In genomic region chr21:42112223-42112622, GRCh38 we compare ENCODE assay signal across 26 cellular contexts. TPM values are rescaled to one million over a fixed set of nuclear protein-coding genes. Genes with fewer than 3 reads are reported as not detected.
DNase-seq lines count a peak whose midpoint lies in the region; FAIRE-seq and TF ChIP-seq lines count a peak whose summit lies in the region.
"Had no signal": no experiment of that assay in that cellular context is flagged by ENCODE, and none has a peak within 500 bp of the region (broad histone marks: within the 10 kb centered on the region; RNA-seq: fewer than 3 reads in every experiment).

No MANE protein-coding gene starts in this region.

- no TSS peak for BruUV-seq in OCI-LY7 (replicated peaks; lab: Mats Ljungman, UMichigan)

- no peak overlapping the region for H3K4me2 ChIP-seq in OCI-LY7 (ENCODE audit: low read length)
- no peak overlapping the region for H3K4me2 ChIP-seq in osteoblast (ENCODE audit: insufficient read depth, low read length)
- H3K4me2 ChIP-seq: A549, GM23338, SK-N-SH had no signal

- H4K20me1 ChIP-seq in OCI-LY7 (ENCODE audit: insufficient read depth, low read length) = no peaks in the 10 kb centered on the region
- no peaks in the 10 kb centered on the region for H4K20me1 ChIP-seq in osteoblast (ENCODE audit: insufficient read depth, low read length)

- no peaks in the 10 kb centered on the region for H3K36me3 ChIP-seq in HEK293 (ENCODE audit: control insufficient read depth in 2 of 2, insufficient read depth in 1 of 2, low read length in 2 of 2)
- no peaks in the 10 kb centered on the region for H3K36me3 ChIP-seq in OCI-LY7 (ENCODE audit: insufficient read depth, low read length)
- no peaks in the 10 kb centered on the region for H3K36me3 ChIP-seq in osteoblast (ENCODE audit: insufficient read depth, low read length)

- peak; percentile 48 for DNase-seq in OCI-LY7 (ENCODE audit: low spot score)
- DNase-seq in caudate nucleus (lab: John Stamatoyannopoulos, UW) = no peak
- DNase-seq in osteoblast (ENCODE audit: insufficient read length, low spot score, missing footprints) = peak; percentile 21
- no peak for DNase-seq in activated CD4-positive, alpha-beta T cell treated with anti-CD3 and anti-CD28 coated beads for 1 hour
- DNase-seq in GM12892 (ENCODE audit: insufficient read length) = no peak
- DNase-seq in RCC 7860 (ENCODE audit: low spot score) = no peak
- DNase-seq: Caco-2; CD8-positive, alpha-beta T cell; GF-D8; H9; KBM-7; NCI-H1092 treated with DMSO at 0.1 percent for 48 hours; NCI-H1436; NCI-H1930; NCI-H526 treated with DMSO at 0.1 percent for 48 hours; SIG-M5; SK-N-SH; T-helper 2 cell had no signal

- CTCF ChIA-PET in HEK293 (lab: Yijun Ruan, JAX) = interaction anchor here (0.5 to 2.0 kb wide), 2 partner anchors 296 to 1298 kb away, joined by 4 to 5 read pairs; no protein-coding TSS in a partner anchor
- CTCF ChIA-PET in OCI-LY7 (lab: Charles Lee; ENCODE audit: unreplicated experiment) = no interaction called here

- POLR2A ChIA-PET in HEK293 (lab: Yijun Ruan, JAX) (interaction anchor here (0.7 kb wide), 1 partner anchor 89 kb away, joined by 3 read pairs; no protein-coding TSS in a partner anchor), OCI-LY7 (lab: Charles Lee) (interaction anchor here (1.1 kb wide), 1 partner anchor 8 kb away, joined by 3 read pairs; no protein-coding TSS in a partner anchor)

- no peak for TF ChIP-seq CTCF in HEK293 (tag by site-specific recombination; IDR thresholded peaks at IDR 0.05)
- TF ChIP-seq CTCF in OCI-LY7 (conservative IDR thresholded peaks at IDR 0.05; ENCODE audit: low read length) = no peak
- TF ChIP-seq CTCF in osteoblast (IDR thresholded peaks at IDR 0.05; ENCODE audit: extremely low read depth, low read depth, low read length) = no peak

- H3K27ac ChIP-seq in HEK293 (ENCODE audit: extremely low read depth, low read depth, low read length) (no peak overlapping the region), OCI-LY7 (ENCODE audit: low read depth, low read length, poor library complexity, severe bottlenecking) (no peak overlapping the region), caudate nucleus (ENCODE audit: low read depth, low read length) (peak overlapping the region; percentile 28), osteoblast (ENCODE audit: low read depth, low read length) (no peak overlapping the region)
- H3K27ac ChIP-seq: A549, C4-2B had no signal

- intact Hi-C loops in OCI-LY7 (cut with micrococcal nuclease; ENCODE audit: unreplicated experiment) = no loop called here

- no peak for FAIRE-seq in GM12892 (lab: Jason Lieb, UNC)
- FAIRE-seq in RCC 7860 (lab: Jason Lieb, UNC) = no peak
- FAIRE-seq: A549, GM18507, HTR-8/SVneo had no signal

- H2AFZ ChIP-seq in OCI-LY7 (ENCODE audit: low read length) (no peak overlapping the region), osteoblast (ENCODE audit: low read length) (no peak overlapping the region)
- H2AFZ ChIP-seq: GM23338 had no signal

- H3K9me2 ChIP-seq in OCI-LY7 (ENCODE audit: insufficient read depth, low read length) = no peaks in the 10 kb centered on the region
- H3K9me2 ChIP-seq: SK-N-SH had no signal

- H3K79me2 ChIP-seq in OCI-LY7 (ENCODE audit: insufficient read depth, low read depth, low read length) (no peaks in the 10 kb centered on the region), osteoblast (ENCODE audit: insufficient read depth, low read length) (no peaks in the 10 kb centered on the region)

- no peak overlapping the region for H3K4me3 ChIP-seq in HEK293 (ENCODE audit: low read depth, low read length)
- H3K4me3 ChIP-seq in OCI-LY7 (ENCODE audit: low read depth, low read length, poor library complexity, severe bottlenecking) = no peak overlapping the region
- no peak overlapping the region for H3K4me3 ChIP-seq in osteoblast (ENCODE audit: insufficient read depth, low read length)
- H3K4me3 ChIP-seq: A549, GM23338 had no signal

- peaks cover 5% of the 10 kb centered on the region for H3K27me3 ChIP-seq in osteoblast (ENCODE audit: insufficient read depth, low read length)

- H3K4me1 ChIP-seq in HEK293 (ENCODE audit: control insufficient read depth, insufficient read depth, low read length) (no peaks in the 10 kb centered on the region), OCI-LY7 (ENCODE audit: insufficient read depth, low read length, poor library complexity, severe bottlenecking) (peaks cover 40% of the 10 kb centered on the region), osteoblast (ENCODE audit: insufficient read depth, low read length) (peaks cover 23% of the 10 kb centered on the region)

- H3K9me3 ChIP-seq in HEK293 (ENCODE audit: control insufficient read depth, insufficient read depth, low read depth, low read length) (no peaks in the 10 kb centered on the region), OCI-LY7 (ENCODE audit: low read length) (no peaks in the 10 kb centered on the region), osteoblast (ENCODE audit: low read depth, low read length) (no peaks in the 10 kb centered on the region)
- H3K9me3 ChIP-seq: A549, Caco-2, SK-N-SH had no signal

- no peak for TF ChIP-seq POLR2A in GM12892 (IDR thresholded peaks at IDR 0.05; ENCODE audit: low read depth, low read length)

TF ChIP-seq in HEK293, 187 proteins besides CTCF, POLR2A, EP300 and RAD21:
- peak; percentile 94 for TF ChIP-seq ZNF341 (tag by site-specific recombination; IDR thresholded peaks at IDR 0.05; ENCODE audit: low read depth)
- TF ChIP-seq BCL11A (tag by site-specific recombination; IDR thresholded peaks at IDR 0.05; ENCODE audit: low read depth) = no peak
- TF ChIP-seq ZNF747 (tag by site-specific recombination; IDR thresholded peaks at IDR 0.05) = no peak
- TF ChIP-seq MYNN (tag by site-specific recombination; IDR thresholded peaks at IDR 0.05; ENCODE audit: borderline replicate concordance) = no peak
- TF ChIP-seq ZIC2 (tag by site-specific recombination; IDR thresholded peaks at IDR 0.05) = peak; percentile 47
- no peak for TF ChIP-seq ZBTB48 (tag by site-specific recombination; IDR thresholded peaks at IDR 0.05)
- TF ChIP-seq GLIS1 (tag by site-specific recombination; IDR thresholded peaks at IDR 0.05) = peak; percentile 40
- TF ChIP-seq ZNF600 (tag by site-specific recombination; IDR thresholded peaks at IDR 0.05) = 0 out of 2 replicates have a peak, but pooled peaks have one; percentile 32
- TF ChIP-seq ZNF530 (tag by site-specific recombination; IDR thresholded peaks at IDR 0.05; ENCODE audit: low read depth) = no peak
- no peak for TF ChIP-seq BCL11B (tag by site-specific recombination; IDR thresholded peaks at IDR 0.05; ENCODE audit: low read depth)
- no peak for TF ChIP-seq ZNF433 (tag by site-specific recombination; IDR thresholded peaks at IDR 0.05; ENCODE audit: low read depth)

RNA-seq across cellular contexts. Expression of gene UMODL1, which starts 41.1 kb away (rescaled TPM):
- total RNA-seq in OCI-LY7 (2014; rRNA removed; shearing (Covaris generic)) = 6.6 and 12.3 TPM in 2 replicates
- total RNA-seq in OCI-LY7 (2022) (7.4 and 10.0 TPM in 2 replicates), osteoblast (under 0.01 TPM in 1 of 2 replicates, not detected in the other)
- polyA plus RNA-seq in GM12892 (2012; ENCODE audit: missing spikeins) = 0.06 TPM
- total RNA-seq: GM23338, H9, HFFc6, NCI-H460 had no signal
- polyA plus RNA-seq: A549, GM23338, SK-N-SH had no signal

Comparison
In these comparisons a context has a peak if more than half of its experiments do, and no peak if none do; other contexts are left out.
1. DNase-seq: peak in OCI-LY7 (single experiment) and osteoblast (single experiment); none in caudate nucleus (0 of 61), activated CD4-positive, alpha-beta T cell treated with anti-CD3 and anti-CD28 coated beads for 1 hour (single experiment), GM12892 (single experiment) and RCC 7860 (single experiment).